ENCODE assay signal across 16 cellular contexts in genomic region chr4:75655562-75655961, GRCh38. TPM values are rescaled to one million over a fixed set of nuclear protein-coding genes. Genes with fewer than 3 reads are reported as not detected.
DNase-seq lines count a peak whose midpoint lies in the region; ATAC-seq and TF ChIP-seq lines count a peak whose summit lies in the region.
"Had no signal": no experiment of that assay in that cellular context is flagged by ENCODE, and none has a peak within 500 bp of the region (broad histone marks: within the 10 kb centered on the region; RNA-seq: fewer than 3 reads in every experiment).

No MANE protein-coding gene starts in this region.

- no peaks in the 10 kb centered on the region for H3K9me3 Mint-ChIP-seq in activated B cell treated with CpG ODN at 0.5 μM for 24 hours
- no peaks in the 10 kb centered on the region for H3K9me3 Mint-ChIP-seq in natural killer cell

- ATAC-seq in activated CD4-positive, CD25-positive, alpha-beta regulatory T cell treated with anti-CD3 and anti-CD28 coated beads, Interleukin-2, amount 50 U/mL, for 24 hours = peak; percentile 91 to 92
- peak; percentile 56 for ATAC-seq in GM21390 (IDR thresholded peaks at IDR 0.05; ENCODE audit: unreplicated experiment)
- peak; percentile 90 for ATAC-seq in activated B cell treated with CpG ODN at 0.5 μM for 24 hours (ENCODE audit: low read depth)
- peak in 2 of 3 donors; percentile 24 to 44 for ATAC-seq in natural killer cell
- ATAC-seq in HG02973 (IDR thresholded peaks at IDR 0.05; ENCODE audit: unreplicated experiment) = no peak
- no peak for ATAC-seq in HG03097 (IDR thresholded peaks at IDR 0.05; ENCODE audit: low FRiP score, unreplicated experiment)
- ATAC-seq: lower lobe of right lung had no signal

- H3K4me1 ChIP-seq in sigmoid colon = peaks cover 0 to 4% (median 4%) of the 10 kb centered on the region in 4 donors

- H3K27ac Mint-ChIP-seq in activated B cell treated with CpG ODN at 0.5 μM for 24 hours = peak overlapping the region; percentile 72
- peak overlapping the region; percentile 35 to 50 for H3K27ac Mint-ChIP-seq in natural killer cell

- H3K27ac ChIP-seq in sigmoid colon = no peak overlapping the region
- H3K27ac ChIP-seq: lower lobe of right lung, Peyer's patch, thoracic aorta had no signal

- no peak overlapping the region for H3K4me3 ChIP-seq in sigmoid colon
- H3K4me3 ChIP-seq: lower lobe of right lung, Peyer's patch, thoracic aorta had no signal

- no peak for TF ChIP-seq POLR2A in sigmoid colon (IDR thresholded peaks at IDR 0.05)

- no peak for DNase-seq in activated CD4-positive, CD25-positive, alpha-beta regulatory T cell treated with anti-CD3 and anti-CD28 coated beads, Interleukin-2, amount 50 U/mL, for 72 hours
- DNase-seq in activated B cell treated with CpG ODN at 0.5 μM for 24 hours (no peak), natural killer cell (no peak), sigmoid colon (no peak)
- DNase-seq: 8988T, Caco-2, foreskin fibroblast, lower lobe of right lung, NCI-H1105, NCI-H446 treated with DMSO at 0.1 percent for 48 hours, Peyer's patch had no signal

- no peaks in the 10 kb centered on the region for H3K27me3 ChIP-seq in sigmoid colon
- H3K27me3 ChIP-seq: Peyer's patch had no signal

- no peak for TF ChIP-seq CTCF in activated B cell treated with CpG ODN at 0.5 μM for 24 hours (IDR thresholded peaks at IDR 0.05)
- TF ChIP-seq CTCF in natural killer cell (IDR thresholded peaks at IDR 0.05) = no peak
- TF ChIP-seq CTCF in sigmoid colon (IDR thresholded peaks at IDR 0.05) = no peak

- H3K27me3 Mint-ChIP-seq in activated B cell treated with CpG ODN at 0.5 μM for 24 hours = no peaks in the 10 kb centered on the region
- H3K27me3 Mint-ChIP-seq in natural killer cell (ENCODE audit: low read depth in 2 of 2) = no peaks in the 10 kb centered on the region

- no peaks in the 10 kb centered on the region for H3K9me3 ChIP-seq in sigmoid colon
- H3K9me3 ChIP-seq: Caco-2, lower lobe of right lung, Peyer's patch, thoracic aorta had no signal

- no peak for TF ChIP-seq EP300 in sigmoid colon (IDR thresholded peaks at IDR 0.05)

- H3K36me3 Mint-ChIP-seq in activated B cell treated with CpG ODN at 0.5 μM for 24 hours (ENCODE audit: low read depth) (peaks cover 80% of the 10 kb centered on the region), natural killer cell (no peaks in the 10 kb centered on the region)

- 74 to 80% methylated on average over 2 of the region's 2 CpGs for WGBS in sigmoid colon, 2 donors

- H3K4me1 Mint-ChIP-seq in activated B cell treated with CpG ODN at 0.5 μM for 24 hours = peaks cover 31% of the 10 kb centered on the region
- peaks cover 24 to 28% of the 10 kb centered on the region in 2 donors for H3K4me1 Mint-ChIP-seq in natural killer cell

- H3K4me3 Mint-ChIP-seq in activated B cell treated with CpG ODN at 0.5 μM for 24 hours = no peak overlapping the region
- H3K4me3 Mint-ChIP-seq in natural killer cell = no peak overlapping the region

- POLR2A ChIA-PET in activated B cell treated with CpG ODN at 0.5 μM for 24 hours (lab: Charles Lee) = interaction anchor here (0.7 to 1.8 kb wide), 4 partner anchors 9 to 69 kb away, joined by 3 to 8 read pairs (median 5); partner anchors contain the start of genes G3BP2 and USO1

- H3K36me3 ChIP-seq in sigmoid colon = peaks cover 0 to 85% (median 34%) of the 10 kb centered on the region in 4 donors

- CTCF ChIA-PET in activated B cell treated with CpG ODN at 0.5 μM for 24 hours (lab: Charles Lee) = interaction anchor here (0.9 to 4.5 kb wide), 6 partner anchors 10 to 129 kb away, joined by 3 to 30 read pairs (median 4); no protein-coding TSS in a partner anchor

- intact Hi-C loops in activated B cell treated with CpG ODN at 0.5 μM for 24 hours (cut with micrococcal nuclease) (loop anchor here (1.0 to 2.0 kb wide), 3 partner anchors 18 to 69 kb away; partner anchors contain the start of genes G3BP2 and USO1), natural killer cell (cut with micrococcal nuclease) (no loop called here), sigmoid colon (cut with DNase I) (loop anchor here (10.0 kb wide), 1 partner anchor 149 kb away; no protein-coding TSS in a partner anchor)

RNA-seq across cellular contexts. Expression of gene G3BP2, which starts 17.6 kb away (rescaled TPM):
- total RNA-seq in activated B cell treated with CpG ODN at 0.5 μM for 24 hours (98.2 and 103 TPM in 2 replicates), natural killer cell (100 to 1,000 TPM; 204 to 233 (median 214) TPM), sigmoid colon (100 to 1,000 TPM; 102 to 141 (median 119) TPM)
- polyA plus RNA-seq in sigmoid colon = 10 to 100 TPM; 60.7 to 83.7 (median 61.7) TPM

RNA-seq across cellular contexts. Expression of gene CDKL2, which starts 25.2 kb away (rescaled TPM):
- not detected in 2 replicates for total RNA-seq in activated B cell treated with CpG ODN at 0.5 μM for 24 hours
- under 1 TPM; 0.19 to 0.63 (median 0.32) TPM for total RNA-seq in natural killer cell
- 10 to 100 TPM in 1 of 4 donors, 1 to 10 TPM in 3; 1.1 to 11.9 (median 3.7) TPM for total RNA-seq in sigmoid colon
- polyA plus RNA-seq in sigmoid colon = under 1 TPM in 1 of 3 donors, not detected in 2; 0.42 TPM

Comparison
In these comparisons a context has a peak if more than half of its experiments do, and no peak if none do; other contexts are left out.
1. ATAC-seq: peak in activated CD4-positive, CD25-positive, alpha-beta regulatory T cell treated with anti-CD3 and anti-CD28 coated beads, Interleukin-2, amount 50 U/mL, for 24 hours (2 of 2), GM21390 (single experiment), activated B cell treated with CpG ODN at 0.5 μM for 24 hours (single experiment) and natural killer cell (2 of 3); none in HG02973 (single experiment) and HG03097 (single experiment).